7 cellular contexts compared by ENCODE assay signal in genomic region chr12:131828671-131829350, GRCh38. TPM values are rescaled to one million over a fixed set of nuclear protein-coding genes. Genes with fewer than 3 reads are reported as not detected.
A peak's percentile ranks its signal among the peaks of the same experiment; 100 is the strongest.
DNase-seq lines count a peak whose midpoint lies in the region; ATAC-seq, FAIRE-seq and TF ChIP-seq lines count a peak whose summit lies in the region.

No MANE protein-coding gene starts in this region.

- H3K4me1 ChIP-seq in Panc1 (ENCODE audit: control insufficient read depth, insufficient read depth, low read length) (peaks cover 14% of the 10 kb centered on the region), H1 (replicated peaks in 1 of 4; ENCODE audit: control insufficient read depth in 3 of 4, insufficient read depth in 4 of 4, low read length in 3 of 4) (peaks cover 0 to 25% (median 15%) of the 10 kb centered on the region in 4 experiments; a peak in 6 of 7 replicates)

- no peak overlapping the region for H4K5ac ChIP-seq in H1 (ENCODE audit: insufficient read length, low read depth, low read length)

- no peak overlapping the region for H3K4ac ChIP-seq in H1 (replicated peaks; ENCODE audit: insufficient read length, low read depth, low read length)

- H2AFZ ChIP-seq in H1 (ENCODE audit: low read length) (no peak overlapping the region), neural cell (ENCODE audit: low read depth, low read length) (no peak overlapping the region)

- peak overlapping the region; percentile 78 for H3K18ac ChIP-seq in H1 (ENCODE audit: extremely low read depth, low read length)

- H4K91ac ChIP-seq in H1 (replicated peaks; ENCODE audit: insufficient read length, low read length): peak overlapping the region; percentile 74

- CTCF ChIA-PET in Panc1 (lab: Charles Lee) (no interaction called here), H1 (lab: Charles Lee; ENCODE audit: partially characterized antibody) (interaction anchor here (0.6 to 1.2 kb wide), 5 partner anchors 11 to 44 kb away, joined by 3 read pairs; no protein-coding TSS in a partner anchor)

- H3K4me2 ChIP-seq in H1 (ENCODE audit: insufficient read depth in 1 of 2, low read depth in 2 of 2, low read length in 2 of 2) (peak overlapping the region; percentile 57 to 92), neural cell (ENCODE audit: low read length) (peak overlapping the region; percentile 86)

- no peak overlapping the region for H3K56ac ChIP-seq in H1 (replicated peaks; ENCODE audit: insufficient read length, low read depth, low read length)

- peak overlapping the region; percentile 80; the same call in 1 of the 2 replicates for H2BK12ac ChIP-seq in H1 (ENCODE audit: low read depth, low read length)

- H3K27ac ChIP-seq in Panc1 (ENCODE audit: low read length) (peak overlapping the region; percentile 75), H1 (ENCODE audit: low read depth, low read length) (no peak overlapping the region), neural cell (ENCODE audit: low read length) (no peak overlapping the region)

- H3K14ac ChIP-seq in H1 (ENCODE audit: insufficient read length): no peak overlapping the region

- FAIRE-seq in H1 (lab: Jason Lieb, UNC): no peak

- H4K20me1 ChIP-seq in H1 (replicated peaks in 1 of 2; ENCODE audit: control insufficient read depth in 1 of 2, insufficient read depth in 2 of 2, low read length in 2 of 2): peaks cover 5 to 22% of the 10 kb centered on the region in 2 experiments
- no peaks in the 10 kb centered on the region for H4K20me1 ChIP-seq in neural cell (ENCODE audit: insufficient read depth)

- no peaks in the 10 kb centered on the region; the same call in 1 of the 2 replicates for H3K36me3 ChIP-seq in Panc1 (ENCODE audit: control insufficient read depth, insufficient read depth, low read length)
- no peaks in the 10 kb centered on the region; a peak in 1 of 8 replicates for H3K36me3 ChIP-seq in H1 (ENCODE audit: control insufficient read depth in 2 of 4, insufficient read depth in 4 of 4, low read length in 3 of 4)
- no peaks in the 10 kb centered on the region for H3K36me3 ChIP-seq in neural cell (ENCODE audit: insufficient read depth, low read length)

- peak overlapping the region; percentile 79 for H4K8ac ChIP-seq in H1 (ENCODE audit: extremely low read depth, insufficient read depth, low read length)

- intact Hi-C loops in Panc1 (cut with micrococcal nuclease; ENCODE audit: unreplicated experiment): no loop called here

- POLR2A ChIA-PET in Panc1 (lab: Charles Lee) (no interaction called here), H1 (lab: Charles Lee; ENCODE audit: partially characterized antibody) (interaction anchor here (0.7 to 1.1 kb wide), 3 partner anchors 16 to 254 kb away, joined by 3 to 6 read pairs (median 3); no protein-coding TSS in a partner anchor)

- no peak overlapping the region for H2AK5ac ChIP-seq in H1 (ENCODE audit: low read depth, low read length)

- no peaks in the 10 kb centered on the region for H3F3A ChIP-seq in neural cell (ENCODE audit: insufficient read depth, low read length, poor library complexity, severe bottlenecking)

- no TSS peak for BruUV-seq in Panc1 (replicated peaks; lab: Mats Ljungman, UMichigan)

- WGBS in H1 (ENCODE audit: extremely low coverage in 1 of 2, insufficient coverage in 1 of 2, insufficient read length in 1 of 2, insufficient replicate concordance in 2 of 2, low coverage in 1 of 2, low lambda C conversion rate in 2 of 2, missing lambda C conversion rate in 1 of 2), 2 experiments: 2% methylated on average over 38 of the region's 64 CpGs; no CpG with 5 or more reads in 1 of the 2 experiments

- H3K23ac ChIP-seq in H1 (ENCODE audit: insufficient read length): no peak overlapping the region

- H3K9ac ChIP-seq in H1 (replicated peaks in 1 of 4; ENCODE audit: extremely low read depth in 1 of 4, low read depth in 3 of 4, low read length in 3 of 4) (peak overlapping the region in 3 of 4 experiments; percentile 35 to 61 (median 41); a peak in 5 of 7 replicates), neural cell (ENCODE audit: low read length) (peak overlapping the region; percentile 75)

- no peaks in the 10 kb centered on the region for H3K79me1 ChIP-seq in H1 (ENCODE audit: low read depth, low read length)

- H3K27me3 ChIP-seq in Panc1 (ENCODE audit: control insufficient read depth, insufficient read depth, low read length) (no peaks in the 10 kb centered on the region), H1 (replicated peaks in 1 of 4; ENCODE audit: control insufficient read depth in 3 of 4, extremely low read depth in 1 of 4, insufficient read depth in 3 of 4, low read length in 3 of 4) (peaks cover 2 to 17% (median 13%) of the 10 kb centered on the region in 4 experiments; a peak in 6 of 7 replicates), neural cell (ENCODE audit: insufficient read depth, low read depth, low read length) (no peaks in the 10 kb centered on the region)

- H3K4me3 ChIP-seq in Panc1 (ENCODE audit: low read depth in 2 of 2, low read length in 2 of 2) (peak overlapping the region; percentile 60 to 76), H1 (ENCODE audit: extremely low read depth in 1 of 4, insufficient read depth in 2 of 4, low read depth in 3 of 4, low read length in 4 of 4) (peak overlapping the region; percentile 43 to 68 (median 58)), neural cell (ENCODE audit: low read length) (peak overlapping the region; percentile 82)

- H3K9me2 ChIP-seq in neural cell (ENCODE audit: insufficient read depth, low read length): no peaks in the 10 kb centered on the region

- no peak overlapping the region for H2BK15ac ChIP-seq in H1 (ENCODE audit: low read length)

- H3K79me2 ChIP-seq in H1 (ENCODE audit: control insufficient read depth in 1 of 2, insufficient read depth in 2 of 2, low read length in 2 of 2) (peaks cover 0 to 30% of the 10 kb centered on the region in 2 experiments; a peak in 1 of 4 replicates), neural cell (replicated peaks; ENCODE audit: insufficient read depth, low read length) (peaks cover 7% of the 10 kb centered on the region)

- H2BK5ac ChIP-seq in H1 (ENCODE audit: low read depth, low read length): no peak overlapping the region

- in situ Hi-C loops in Panc1 (cut with HindIII; ENCODE audit: low pct_unique_long_range_greater_than_20kb, low sequenced_read_pairs): no loop called here

- ATAC-seq in GM18505 (IDR thresholded peaks at IDR 0.05; ENCODE audit: unreplicated experiment) (peak; percentile 11), Panc1 (peak; percentile 59), GM19395 (IDR thresholded peaks at IDR 0.05; ENCODE audit: unreplicated experiment) (no peak)

- TF ChIP-seq RAD21 in H1 (IDR thresholded peaks at IDR 0.05 in 1 of 2, conservative IDR thresholded peaks at IDR 0.05 in 1 of 2; ENCODE audit: low read depth in 2 of 2, low read length in 2 of 2): no peak
- TF ChIP-seq RAD21 in neural cell (conservative IDR thresholded peaks at IDR 0.05): peak; percentile 16

- no peak overlapping the region for H2BK20ac ChIP-seq in H1 (ENCODE audit: low read length)

- TF ChIP-seq CTCF in Panc1 (IDR thresholded peaks at IDR 0.05) (no peak), H1 (IDR thresholded peaks at IDR 0.05; ENCODE audit: control extremely low read depth in 1 of 3, insufficient read depth in 1 of 3, low read depth in 1 of 3, low read length in 3 of 3) (no peak), neural cell (IDR thresholded peaks at IDR 0.05; ENCODE audit: poor library complexity, severe bottlenecking) (peak; percentile 7)

- TF ChIP-seq EP300 in H1 (IDR thresholded peaks at IDR 0.05; ENCODE audit: borderline replicate concordance in 1 of 2, low read depth in 2 of 2, low read length in 2 of 2): no peak
- TF ChIP-seq EP300 in neural cell (conservative IDR thresholded peaks at IDR 0.05; ENCODE audit: poor library complexity, severe bottlenecking): no peak

- TF ChIP-seq POLR2A in GM18505 (IDR thresholded peaks at IDR 0.05; ENCODE audit: borderline replicate concordance, extremely low read depth, insufficient read depth, insufficient read length): no peak
- no peak for TF ChIP-seq POLR2A in H1 (IDR thresholded peaks at IDR 0.05; ENCODE audit: control extremely low read depth in 1 of 2, low read depth in 2 of 2, low read length in 2 of 2)

- DNase-seq in Panc1 (ENCODE audit: low read depth, low spot score) (no peak), H1 (ENCODE audit: low read depth in 1 of 2, low spot score in 2 of 2) (no peak), NCI-H1105 treated with DMSO at 0.1 percent for 48 hours (lab: John Stamatoyannopoulos, UW) (no peak), pons (ENCODE audit: low spot score) (no peak)

- no peak overlapping the region for H2BK120ac ChIP-seq in H1 (replicated peaks; ENCODE audit: low read depth, low read length)

- H3K9me3 ChIP-seq in Panc1 (ENCODE audit: control insufficient read depth, insufficient read depth, low read depth, low read length) (no peaks in the 10 kb centered on the region), H1 (ENCODE audit: insufficient read depth in 2 of 2, low read depth in 1 of 2, low read length in 1 of 2) (no peaks in the 10 kb centered on the region), neural cell (ENCODE audit: low read length) (no peaks in the 10 kb centered on the region)

- peaks cover 16% of the 10 kb centered on the region; the same call in 1 of the 2 replicates for H3K23me2 ChIP-seq in H1 (ENCODE audit: low read depth, low read length)

TF ChIP-seq in H1, 55 proteins besides CTCF, POLR2A, EP300 and RAD21 (continues in another document):
- TF ChIP-seq BACH1 (IDR thresholded peaks at IDR 0.05; ENCODE audit: low read length): no peak; the same call in 1 of the 2 replicates
- no peak for TF ChIP-seq POU5F1 (IDR thresholded peaks at IDR 0.05; ENCODE audit: low read depth, low read length)
- TF ChIP-seq RNF2 (IDR thresholded peaks at IDR 0.05; ENCODE audit: borderline replicate concordance, low read depth, low read length, missing control alignments, poor library complexity, severe bottlenecking): no peak

TF ChIP-seq in neural cell, 6 proteins besides CTCF, POLR2A, EP300 and RAD21:
- TF ChIP-seq TAF1 (IDR thresholded peaks at IDR 0.05; ENCODE audit: low read depth): no peak
- TF ChIP-seq MXI1 (conservative IDR thresholded peaks at IDR 0.05; ENCODE audit: poor library complexity, severe bottlenecking): peak; percentile 41

RNA-seq across cellular contexts. Expression of gene MMP17, which starts 0.6 kb away (rescaled TPM):
- total RNA-seq in Panc1 (2021; ENCODE audit: unreplicated experiment): 30.0 TPM
- polyA plus RNA-seq in Panc1 (2012; ENCODE audit: insufficient read length): 47.0 TPM
- 34.4 and 41.3 TPM in 2 replicates for total RNA-seq in H1 (2021; fragmentation: NEBNext Ultra II Directional; extraction: Animal tissue kit (Norgen Biotek cat#: 25700))
- 53.8 and 55.7 TPM in 2 replicates for polyA plus RNA-seq in H1 (2011; rRNA removed)
- polyA plus RNA-seq in H1 (2011; cell fraction: cytosol; rRNA removed): 44.7 TPM
- polyA plus RNA-seq in H1 (2011; cell fraction: nucleus; rRNA removed): 141 TPM
- 22.5 to 51.9 TPM (median 46.7 TPM) in 4 replicates for polyA plus RNA-seq in H1 (2012, experiment 1 of 2)
- 23.0 TPM for polyA plus RNA-seq in H1 (2012, experiment 2 of 2)
- 35.2 TPM for polyA plus RNA-seq in H1 (2013, experiment 1 of 2)
- polyA plus RNA-seq in H1 (2013, experiment 2 of 2): 33.5 TPM
- 17.4 and 19.1 TPM in 2 replicates for polyA minus RNA-seq in H1 (2011; rRNA and poly(A)+ RNA removed)
- polyA minus RNA-seq in H1 (2011; cell fraction: cytosol; rRNA and poly(A)+ RNA removed): 24.2 TPM
- 47.2 TPM for polyA minus RNA-seq in H1 (2011; cell fraction: nucleus; rRNA and poly(A)+ RNA removed)
- 79.0 and 93.5 TPM in 2 replicates for polyA plus RNA-seq in neural cell
- 29.2 and 41.9 TPM in 2 replicates for polyA minus RNA-seq in neural cell
